8 cellular contexts compared by ENCODE assay signal in the genomic region with DNA sequence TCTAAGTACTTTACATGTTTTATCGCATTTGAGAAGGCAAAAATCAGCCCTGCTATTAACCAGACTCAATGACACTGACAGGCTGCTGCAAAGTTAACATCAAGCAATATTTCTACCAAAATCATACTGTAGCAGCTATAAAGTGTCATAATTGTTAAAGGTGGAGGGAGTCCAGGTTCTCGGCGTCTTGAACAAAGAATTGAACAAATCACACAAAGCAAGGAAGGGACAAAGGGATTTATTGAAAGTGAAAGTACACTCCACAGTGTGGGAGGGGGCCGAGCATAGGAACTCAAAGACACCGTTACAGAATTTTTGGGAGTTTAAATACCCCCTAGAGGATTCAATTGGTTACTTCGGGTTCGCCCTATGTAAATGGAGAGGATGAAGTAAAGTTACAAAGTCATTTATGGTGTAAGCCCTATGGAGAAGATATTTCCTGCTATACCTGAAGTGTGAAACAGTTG. TPM values are rescaled to one million over a fixed set of nuclear protein-coding genes. Genes with fewer than 3 reads are reported as not detected.
A peak's percentile ranks its signal among the peaks of the same experiment; 100 is the strongest.
DNase-seq lines count a peak whose midpoint lies in the region; ATAC-seq and TF ChIP-seq lines count a peak whose summit lies in the region.

No MANE protein-coding gene starts in this region.

- DNase-seq in right atrium auricular region (ENCODE audit: low spot score), result no peak
- no peak for DNase-seq in Right ventricle myocardium superior
- no peak for DNase-seq in astrocyte of the cerebellum (ENCODE audit: low read depth)
- no peak for DNase-seq in mesothelial cell of epicardium (ENCODE audit: low spot score in 2 of 2, unreplicated experiment in 2 of 2)
- DNase-seq in vagina (ENCODE audit: extremely low spot score in 2 of 2), result no peak
- no peak for DNase-seq in lower leg skin (ENCODE audit: low spot score in 2 of 2)
- DNase-seq in effector CD4-positive, alpha-beta T cell, result no peak
- DNase-seq in NCI-H2081 (lab: John Stamatoyannopoulos, UW), result no peak

- peaks cover 0 to 15% of the 10 kb centered on the region in 2 donors for H3K4me1 ChIP-seq in right atrium auricular region
- H3K4me1 ChIP-seq in vagina, result peaks cover 16% of the 10 kb centered on the region

- H3K27ac Mint-ChIP-seq in mesothelial cell of epicardium, result peak overlapping the region; percentile 81

- TF ChIP-seq POLR2A in vagina (IDR thresholded peaks at IDR 0.05) (no peak), lower leg skin (IDR thresholded peaks at IDR 0.05) (no peak)

- H3K4me3 Mint-ChIP-seq in mesothelial cell of epicardium, result peak overlapping the region; percentile 97

- H3K27ac ChIP-seq in right atrium auricular region (peak overlapping the region in 1 of 2 donors; percentile 30), vagina (no peak overlapping the region)

- H3K36me3 Mint-ChIP-seq in mesothelial cell of epicardium, result peaks cover 1% of the 10 kb centered on the region

- H3K4me1 Mint-ChIP-seq in mesothelial cell of epicardium, result peaks cover 26% of the 10 kb centered on the region

- in situ Hi-C loops in astrocyte of the cerebellum (cut with HindIII; ENCODE audit: low sequenced_read_pairs), result no loop called here

- H3K36me3 ChIP-seq in right atrium auricular region (no peaks in the 10 kb centered on the region), vagina (no peaks in the 10 kb centered on the region)

- TF ChIP-seq CTCF in right atrium auricular region (IDR thresholded peaks at IDR 0.05), result no peak
- peak; percentile 2 for TF ChIP-seq CTCF in astrocyte of the cerebellum (IDR thresholded peaks at IDR 0.05; ENCODE audit: low read depth, low read length, missing control alignments)
- no peak for TF ChIP-seq CTCF in mesothelial cell of epicardium (IDR thresholded peaks at IDR 0.05; ENCODE audit: unreplicated experiment)
- no peak for TF ChIP-seq CTCF in vagina (IDR thresholded peaks at IDR 0.05)
- no peak for TF ChIP-seq CTCF in lower leg skin (IDR thresholded peaks at IDR 0.05)

- H3K9me3 ChIP-seq in right atrium auricular region (no peaks in the 10 kb centered on the region), vagina (no peaks in the 10 kb centered on the region)

- H3K27me3 ChIP-seq in right atrium auricular region (no peaks in the 10 kb centered on the region), vagina (no peaks in the 10 kb centered on the region)

- no peaks in the 10 kb centered on the region for H3K27me3 Mint-ChIP-seq in mesothelial cell of epicardium (ENCODE audit: low read depth)

- 29 to 30% methylated on average over 7 of the region's 7 CpGs for WGBS in lower leg skin, 2 donors

- ATAC-seq in Right ventricle myocardium superior (ENCODE audit: poor library complexity), result no peak

- H3K4me3 ChIP-seq in right atrium auricular region (peak overlapping the region; percentile 69 to 71), astrocyte of the cerebellum (ENCODE audit: low read depth, low read length) (peak overlapping the region; percentile 3), vagina (peak overlapping the region; percentile 67 to 89), lower leg skin (ENCODE audit: low read depth, poor library complexity, severe bottlenecking) (no peak overlapping the region)

- no peaks in the 10 kb centered on the region for H3K9me3 Mint-ChIP-seq in mesothelial cell of epicardium

- intact Hi-C loops in Right ventricle myocardium superior (cut with DNase I), result no loop called here
- intact Hi-C loops in vagina (cut with DNase I), result no loop called here
- intact Hi-C loops in lower leg skin (cut with DNase I; ENCODE audit: low total_unique reads), result no loop called here

RNA-seq across cellular contexts. Expression of gene ZNF391, which starts 12.9 kb away (rescaled TPM):
- total RNA-seq in right atrium auricular region, result 1 to 10 TPM in 1 of 2 donors, under 1 TPM in 1; 0.89 to 1.3 TPM
- total RNA-seq in Right ventricle myocardium superior, result 0.51 TPM
- total RNA-seq in mesothelial cell of epicardium, result 10.3 to 11.1 TPM (median 10.8 TPM) in 3 replicates
- 14.2 TPM for total RNA-seq in vagina
- 1 to 10 TPM in 3 of 4 donors, under 1 TPM in 1; 0.55 to 2.1 (median 1.5) TPM for total RNA-seq in lower leg skin
